In genomic region chr2:54977149-54977548, GRCh38 we compare ENCODE assay signal across 8 cellular contexts.
A peak's percentile ranks its signal among the peaks of the same experiment; 100 is the strongest.
DNase-seq lines count a peak whose midpoint lies in the region; ATAC-seq and TF ChIP-seq lines count a peak whose summit lies in the region.

No MANE protein-coding gene starts in this region.

- no peak for TF ChIP-seq POLR2A in body of pancreas (IDR thresholded peaks at IDR 0.05)

- peaks cover 0 to 2% of the 10 kb centered on the region in 2 donors for H3K36me3 Mint-ChIP-seq in activated T-cell treated with anti-CD3 and anti-CD28 coated beads, Interleukin-2, amount 50 U/mL, for 72 hours (ENCODE audit: insufficient read depth in 2 of 2)
- H3K36me3 Mint-ChIP-seq in activated CD4-positive, alpha-beta memory T cell treated with anti-CD3 and anti-CD28 coated beads for 36 hours: peaks cover 10% of the 10 kb centered on the region

- intact Hi-C loops in body of pancreas (cut with DNase I) (no loop called here), tibial artery (cut with DNase I; ENCODE audit: low total_unique reads) (no loop called here)
- intact Hi-C loops in activated CD4-positive, alpha-beta memory T cell treated with anti-CD3 and anti-CD28 coated beads for 36 hours (cut with micrococcal nuclease): no loop called here

- H3K9me3 ChIP-seq in body of pancreas (no peaks in the 10 kb centered on the region), tibial artery (no peaks in the 10 kb centered on the region)

- no peak for DNase-seq in activated T-cell treated with anti-CD3 and anti-CD28 coated beads, Interleukin-2, amount 50 U/mL, for 72 hours
- no peak for DNase-seq in activated T-cell treated with anti-CD3 and anti-CD28 coated beads, Interleukin-2, amount 50 U/mL, for 1 hour
- DNase-seq in body of pancreas (no peak), tibial artery (no peak), epidermal melanocyte (ENCODE audit: insufficient read length, low spot score) (no peak)
- no peak for DNase-seq in activated CD4-positive, alpha-beta memory T cell treated with anti-CD3 and anti-CD28 coated beads for 36 hours

- CTCF ChIA-PET in activated CD4-positive, alpha-beta memory T cell treated with anti-CD3 and anti-CD28 coated beads for 36 hours (lab: Charles Lee): interaction anchor here (0.6 kb wide), 2 partner anchors 312 to 680 kb away, joined by 3 read pairs; no protein-coding TSS in a partner anchor

- no peak for ATAC-seq in activated T-cell treated with anti-CD3 and anti-CD28 coated beads, Interleukin-2, amount 50 U/mL, for 72 hours (replicated peaks in 1 of 2)
- peak; percentile 83 for ATAC-seq in HG02973 (IDR thresholded peaks at IDR 0.05; ENCODE audit: unreplicated experiment)
- no peak for ATAC-seq in body of pancreas
- ATAC-seq in esophagus mucosa: no peak

- 15 to 42% methylated on average over 2 of the region's 2 CpGs for WGBS in body of pancreas, 2 donors

- H3K27me3 ChIP-seq in body of pancreas (no peaks in the 10 kb centered on the region), tibial artery (no peaks in the 10 kb centered on the region)

- no peaks in the 10 kb centered on the region for H3K27me3 Mint-ChIP-seq in activated T-cell treated with anti-CD3 and anti-CD28 coated beads, Interleukin-2, amount 50 U/mL, for 72 hours (ENCODE audit: low read depth)
- no peaks in the 10 kb centered on the region for H3K27me3 Mint-ChIP-seq in activated CD4-positive, alpha-beta memory T cell treated with anti-CD3 and anti-CD28 coated beads for 36 hours

- H3K4me3 ChIP-seq in body of pancreas (no peak overlapping the region), tibial artery (no peak overlapping the region)

- H3K27ac Mint-ChIP-seq in activated T-cell treated with anti-CD3 and anti-CD28 coated beads, Interleukin-2, amount 50 U/mL, for 72 hours: peak overlapping the region; percentile 20
- H3K27ac Mint-ChIP-seq in activated CD4-positive, alpha-beta memory T cell treated with anti-CD3 and anti-CD28 coated beads for 36 hours: no peak overlapping the region

- H3K4me1 ChIP-seq in body of pancreas (peaks cover 69% of the 10 kb centered on the region), tibial artery (peaks cover 0 to 94% (median 48%) of the 10 kb centered on the region in 4 donors)

- H3K9me3 Mint-ChIP-seq in activated T-cell treated with anti-CD3 and anti-CD28 coated beads, Interleukin-2, amount 50 U/mL, for 72 hours: no peaks in the 10 kb centered on the region
- H3K9me3 Mint-ChIP-seq in activated CD4-positive, alpha-beta memory T cell treated with anti-CD3 and anti-CD28 coated beads for 36 hours: no peaks in the 10 kb centered on the region

- H3K4me1 Mint-ChIP-seq in activated T-cell treated with anti-CD3 and anti-CD28 coated beads, Interleukin-2, amount 50 U/mL, for 72 hours (ENCODE audit: low read depth): peaks cover 35% of the 10 kb centered on the region
- H3K4me1 Mint-ChIP-seq in activated CD4-positive, alpha-beta memory T cell treated with anti-CD3 and anti-CD28 coated beads for 36 hours (ENCODE audit: low read depth): peaks cover 34% of the 10 kb centered on the region

- POLR2A ChIA-PET in activated CD4-positive, alpha-beta memory T cell treated with anti-CD3 and anti-CD28 coated beads for 36 hours (lab: Charles Lee): no interaction called here

- H3K36me3 ChIP-seq in body of pancreas (replicated peaks in 1 of 2; ENCODE audit: insufficient read depth in 1 of 2, low read depth in 2 of 2) (no peaks in the 10 kb centered on the region), tibial artery (peaks cover 0 to 12% (median 3%) of the 10 kb centered on the region in 3 donors)

- no peak overlapping the region for H3K4me3 Mint-ChIP-seq in activated T-cell treated with anti-CD3 and anti-CD28 coated beads, Interleukin-2, amount 50 U/mL, for 72 hours
- no peak overlapping the region for H3K4me3 Mint-ChIP-seq in activated CD4-positive, alpha-beta memory T cell treated with anti-CD3 and anti-CD28 coated beads for 36 hours

- TF ChIP-seq CTCF in body of pancreas (IDR thresholded peaks at IDR 0.05) (no peak), tibial artery (IDR thresholded peaks at IDR 0.05) (no peak)

- peak overlapping the region in 3 of 4 donors; percentile 22 to 57 (median 44) for H3K27ac ChIP-seq in body of pancreas
- peak overlapping the region; percentile 10 to 31 for H3K27ac ChIP-seq in tibial artery
